ENCODE assay signal across 13 cellular contexts in the genomic region with DNA sequence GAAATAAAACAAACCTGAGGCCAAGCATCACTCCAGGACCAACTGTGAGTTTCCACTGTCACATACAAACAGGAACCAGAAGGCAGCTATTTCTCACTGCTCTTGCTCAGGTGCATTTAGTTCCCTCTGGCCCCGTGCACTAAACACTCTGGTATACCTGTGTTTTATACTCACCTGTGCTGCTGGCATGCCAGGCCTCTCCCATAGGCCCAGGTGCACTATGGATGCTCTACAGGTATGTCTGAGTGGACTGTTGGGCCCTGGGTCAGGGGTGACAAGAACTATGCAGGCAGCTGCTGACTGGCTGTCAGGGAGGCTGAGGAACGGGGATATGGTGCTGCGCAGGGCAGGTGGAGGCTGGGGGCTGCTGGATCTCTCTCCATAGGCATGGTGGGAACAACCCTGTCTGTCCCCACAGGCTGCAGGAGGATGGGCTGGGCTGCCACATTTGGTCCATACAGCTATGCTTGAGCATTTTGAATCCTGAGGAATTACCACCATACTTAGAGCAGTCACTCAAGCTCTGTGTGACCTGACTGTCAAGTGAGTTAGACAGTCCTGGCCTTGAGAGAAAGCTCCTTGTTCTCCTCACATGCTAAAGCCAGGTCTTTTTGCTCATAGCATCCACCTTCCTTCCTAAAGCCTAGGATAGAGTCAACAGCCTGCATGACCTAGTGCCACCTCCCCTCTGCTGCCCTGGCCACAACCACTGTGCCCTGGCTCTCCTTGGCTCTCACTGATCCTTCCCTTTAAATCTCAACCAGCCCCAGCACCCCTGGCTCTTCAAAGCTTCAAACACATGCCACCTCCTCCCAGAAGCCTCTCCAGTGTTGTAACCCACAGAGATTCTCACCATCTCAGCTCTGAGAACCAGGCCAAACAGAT.
"Had no signal": no experiment of that assay in that cellular context is flagged by ENCODE, and none has a peak within 500 bp of the region (broad histone marks: within the 10 kb centered on the region; RNA-seq: fewer than 3 reads in every experiment).

No MANE protein-coding gene starts in this region.

- H3K4me3 Mint-ChIP-seq: activated CD8-positive, alpha-beta memory T cell treated with anti-CD3 and anti-CD28 coated beads, Interleukin-2, amount 10 ng/mL, durations not matched to agents 7 days and 5 days; activated naive CD8-positive, alpha-beta T cell; activated T-cell treated with anti-CD3 and anti-CD28 coated beads, Interleukin-2, amount 50 U/mL, for 24 hours; natural killer cell treated with Interleukin-12 subunit alpha and Interleukin-12 subunit beta and Interleukin-15 and Interleukin-18, amount 100 ng/mL, for 72 hours had no signal

- H3K9me3 Mint-ChIP-seq: activated T-cell treated with anti-CD3 and anti-CD28 coated beads, Interleukin-2, amount 50 U/mL, for 24 hours; natural killer cell treated with Interleukin-12 subunit alpha and Interleukin-12 subunit beta and Interleukin-15 and Interleukin-18, amount 100 ng/mL, for 72 hours had no signal

- DNase-seq: activated CD8-positive, alpha-beta memory T cell treated with anti-CD3 and anti-CD28 coated beads, Interleukin-2, amount 10 ng/mL, durations not matched to agents 7 days and 5 days; activated effector memory CD4-positive, alpha-beta T cell treated with anti-CD3 and anti-CD28 coated beads, Interleukin-2, amount 50 U/mL, for 16 hours; activated T-cell treated with anti-CD3 and anti-CD28 coated beads, Interleukin-2, amount 50 U/mL, for 24 hours; gastrocnemius medialis; hippocampal formation; left cardiac atrium; ovary; stimulated activated CD4-positive, alpha-beta T cell treated with anti-CD3 and anti-CD28 coated beads, Interleukin-15, amount 100 ng/mL, for 24 hours; stimulated activated CD4-positive, alpha-beta T cell treated with anti-CD3 and anti-CD28 coated beads, Interleukin-4, amount 100 ng/mL, for 4 hours; stomach; trophoblast cell had no signal

- H3K27me3 ChIP-seq: gastrocnemius medialis, ovary, stomach had no signal

- H3K27me3 Mint-ChIP-seq: activated naive CD8-positive, alpha-beta T cell; activated T-cell treated with anti-CD3 and anti-CD28 coated beads, Interleukin-2, amount 50 U/mL, for 24 hours had no signal

- ATAC-seq: activated CD8-positive, alpha-beta memory T cell treated with anti-CD3 and anti-CD28 coated beads, Interleukin-2, amount 10 ng/mL, durations not matched to agents 7 days and 5 days; gastrocnemius medialis had no signal

- H3K27ac ChIP-seq: gastrocnemius medialis, ovary, stomach had no signal

- H3K4me3 ChIP-seq: gastrocnemius medialis, ovary, stomach had no signal

- H3K36me3 ChIP-seq: gastrocnemius medialis, ovary had no signal

- H3K9me3 ChIP-seq: gastrocnemius medialis, ovary, stomach had no signal

- H3K27ac Mint-ChIP-seq: activated CD8-positive, alpha-beta memory T cell treated with anti-CD3 and anti-CD28 coated beads, Interleukin-2, amount 10 ng/mL, durations not matched to agents 7 days and 5 days; activated naive CD8-positive, alpha-beta T cell; activated T-cell treated with anti-CD3 and anti-CD28 coated beads, Interleukin-2, amount 50 U/mL, for 24 hours; natural killer cell treated with Interleukin-12 subunit alpha and Interleukin-12 subunit beta and Interleukin-15 and Interleukin-18, amount 100 ng/mL, for 72 hours had no signal

- H3K36me3 Mint-ChIP-seq: activated CD8-positive, alpha-beta memory T cell treated with anti-CD3 and anti-CD28 coated beads, Interleukin-2, amount 10 ng/mL, durations not matched to agents 7 days and 5 days; activated naive CD8-positive, alpha-beta T cell; natural killer cell treated with Interleukin-12 subunit alpha and Interleukin-12 subunit beta and Interleukin-15 and Interleukin-18, amount 100 ng/mL, for 72 hours had no signal
